8 cellular contexts compared by ENCODE assay signal in genomic region chr2:216017365-216017764, GRCh38. TPM values are rescaled to one million over a fixed set of nuclear protein-coding genes. Genes with fewer than 3 reads are reported as not detected.
DNase-seq lines count a peak whose midpoint lies in the region; ATAC-seq and TF ChIP-seq lines count a peak whose summit lies in the region.

No MANE protein-coding gene starts in this region.

- H3K27me3 Mint-ChIP-seq in activated T-cell treated with anti-CD3 and anti-CD28 coated beads, Interleukin-2, amount 50 U/mL, for 4 hours (ENCODE audit: low read depth): no peaks in the 10 kb centered on the region
- H3K27me3 Mint-ChIP-seq in stimulated activated memory B cell treated with anti-CD40 and anti-IgM and Interleukin-4, amounts not matched to agents 10 μg/mL and 1 μg/mL and 100 μg/mL, for 72 hours: no peaks in the 10 kb centered on the region

- no peaks in the 10 kb centered on the region for H3K9me3 ChIP-seq in ovary

- 92 to 93% (median 92%) methylated on average over 4 of the region's 4 CpGs for WGBS in ovary, 3 donors
- 57 to 70% methylated on average over 4 of the region's 4 CpGs for WGBS in lower leg skin, 2 donors

- TF ChIP-seq CTCF in ovary (IDR thresholded peaks at IDR 0.05) (no peak), lower leg skin (IDR thresholded peaks at IDR 0.05) (no peak)

- H3K27ac Mint-ChIP-seq in stimulated activated memory B cell treated with anti-CD40 and anti-IgM and Interleukin-4, amounts not matched to agents 10 μg/mL and 1 μg/mL and 100 μg/mL, for 72 hours: peak overlapping the region; percentile 83

- ATAC-seq in HG03469 (IDR thresholded peaks at IDR 0.05; ENCODE audit: unreplicated experiment) (peak; percentile 21), HG02884 (IDR thresholded peaks at IDR 0.05; ENCODE audit: unreplicated experiment) (no peak)
- ATAC-seq in activated T-cell treated with anti-CD3 and anti-CD28 coated beads, Interleukin-2, amount 50 U/mL, for 4 hours: peak in 1 of 2 donors; percentile 13
- ATAC-seq in stimulated activated memory B cell treated with anti-CD40 and anti-IgM and Interleukin-4, amounts not matched to agents 10 μg/mL and 1 μg/mL and 100 μg/mL, for 72 hours: peak; percentile 86

- peaks cover 40% of the 10 kb centered on the region for H3K4me1 Mint-ChIP-seq in activated T-cell treated with anti-CD3 and anti-CD28 coated beads, Interleukin-2, amount 50 U/mL, for 4 hours (ENCODE audit: low read depth)
- H3K4me1 Mint-ChIP-seq in stimulated activated memory B cell treated with anti-CD40 and anti-IgM and Interleukin-4, amounts not matched to agents 10 μg/mL and 1 μg/mL and 100 μg/mL, for 72 hours: peaks cover 35% of the 10 kb centered on the region

- no peaks in the 10 kb centered on the region for H3K9me3 Mint-ChIP-seq in activated T-cell treated with anti-CD3 and anti-CD28 coated beads, Interleukin-2, amount 50 U/mL, for 4 hours
- no peaks in the 10 kb centered on the region for H3K9me3 Mint-ChIP-seq in stimulated activated memory B cell treated with anti-CD40 and anti-IgM and Interleukin-4, amounts not matched to agents 10 μg/mL and 1 μg/mL and 100 μg/mL, for 72 hours

- no peak overlapping the region for H3K4me3 Mint-ChIP-seq in activated T-cell treated with anti-CD3 and anti-CD28 coated beads, Interleukin-2, amount 50 U/mL, for 4 hours
- peak overlapping the region; percentile 10 for H3K4me3 Mint-ChIP-seq in stimulated activated memory B cell treated with anti-CD40 and anti-IgM and Interleukin-4, amounts not matched to agents 10 μg/mL and 1 μg/mL and 100 μg/mL, for 72 hours

- intact Hi-C loops in ovary (cut with DNase I): no loop called here
- intact Hi-C loops in lower leg skin (cut with DNase I; ENCODE audit: low total_unique reads): no loop called here

- no peaks in the 10 kb centered on the region for H3K36me3 ChIP-seq in ovary

- no peak for TF ChIP-seq EP300 in ovary (IDR thresholded peaks at IDR 0.05)

- DNase-seq in activated T-cell treated with anti-CD3 and anti-CD28 coated beads for 48 hours (ENCODE audit: low read depth) (peak; percentile 20), activated T-cell treated with anti-CD3 and anti-CD28 coated beads for 4 hours (no peak), ovary (no peak), lower leg skin (ENCODE audit: low spot score in 2 of 2) (no peak)
- DNase-seq in activated T-cell treated with anti-CD3 and anti-CD28 coated beads, Interleukin-2, amount 50 U/mL, for 4 hours: peak; percentile 11

- H3K4me3 ChIP-seq in ovary (no peak overlapping the region), lower leg skin (ENCODE audit: low read depth, poor library complexity, severe bottlenecking) (no peak overlapping the region)

- no peak overlapping the region for H3K27ac ChIP-seq in ovary

- no peaks in the 10 kb centered on the region for H3K27me3 ChIP-seq in ovary

- H3K36me3 Mint-ChIP-seq in activated T-cell treated with anti-CD3 and anti-CD28 coated beads, Interleukin-2, amount 50 U/mL, for 4 hours (ENCODE audit: insufficient read depth): peaks cover 2% of the 10 kb centered on the region
- H3K36me3 Mint-ChIP-seq in stimulated activated memory B cell treated with anti-CD40 and anti-IgM and Interleukin-4, amounts not matched to agents 10 μg/mL and 1 μg/mL and 100 μg/mL, for 72 hours: no peaks in the 10 kb centered on the region

- peaks cover 2% of the 10 kb centered on the region for H3K4me1 ChIP-seq in ovary (ENCODE audit: insufficient read depth)

- TF ChIP-seq POLR2A in ovary (IDR thresholded peaks at IDR 0.05): no peak
- no peak for TF ChIP-seq POLR2A in lower leg skin (IDR thresholded peaks at IDR 0.05)

RNA-seq across cellular contexts. Expression of gene MREG, which starts 4.0 kb away (rescaled TPM):
- 10 to 100 TPM; 14.9 to 23.2 (median 15.0) TPM for total RNA-seq in activated T-cell treated with anti-CD3 and anti-CD28 coated beads, Interleukin-2, amount 50 U/mL, for 4 hours
- total RNA-seq in ovary (1 to 10 TPM; 1.5 to 5.4 (median 2.2) TPM), lower leg skin (10 to 100 TPM; 31.7 to 41.0 (median 35.5) TPM)
- polyA plus RNA-seq in ovary: 1 to 10 TPM in 1 of 2 donors, under 1 TPM in 1; 0.85 to 1.8 TPM

Comparison
In these comparisons a context has a peak if more than half of its experiments do, and no peak if none do; other contexts are left out.
1. DNase-seq: peak in activated T-cell treated with anti-CD3 and anti-CD28 coated beads for 48 hours (single experiment) and activated T-cell treated with anti-CD3 and anti-CD28 coated beads, Interleukin-2, amount 50 U/mL, for 4 hours (single experiment); none in activated T-cell treated with anti-CD3 and anti-CD28 coated beads for 4 hours (single experiment), ovary (0 of 5) and lower leg skin (0 of 2).